In genomic region chr20:49889245-49889942, GRCh38 we compare ENCODE assay signal across 12 cellular contexts. TPM values are rescaled to one million over a fixed set of nuclear protein-coding genes. Genes with fewer than 3 reads are reported as not detected.
DNase-seq lines count a peak whose midpoint lies in the region; ATAC-seq, FAIRE-seq and TF ChIP-seq lines count a peak whose summit lies in the region.
"Had no signal": no experiment of that assay in that cellular context is flagged by ENCODE, and none has a peak within 500 bp of the region (broad histone marks: within the 10 kb centered on the region; RNA-seq: fewer than 3 reads in every experiment).

No MANE protein-coding gene starts in this region.

- H3K27me3 Mint-ChIP-seq in activated T-cell treated with anti-CD3 and anti-CD28 coated beads, Interleukin-2, amount 50 U/mL, for 72 hours (ENCODE audit: low read depth) = no peaks in the 10 kb centered on the region
- no peaks in the 10 kb centered on the region for H3K27me3 Mint-ChIP-seq in activated T-cell treated with anti-CD3 and anti-CD28 coated beads, Interleukin-2, amount 50 U/mL, for 4 hours (ENCODE audit: low read depth)
- H3K27me3 Mint-ChIP-seq in WTC11 (ENCODE audit: low read depth) = no peaks in the 10 kb centered on the region
- no peaks in the 10 kb centered on the region for H3K27me3 Mint-ChIP-seq in stimulated activated naive CD8-positive, alpha-beta T cell treated with anti-CD3 and anti-CD28 coated beads, Interleukin-15, amount 100 ng/mL, for 72 hours
- H3K27me3 Mint-ChIP-seq in glutamatergic neuron (ENCODE audit: unreplicated experiment) = peaks cover 3% of the 10 kb centered on the region

- H3K27me3 ChIP-seq in HepG2 (ENCODE audit: control insufficient read depth in 1 of 2, insufficient read depth in 2 of 2, low read length in 2 of 2) = no peaks in the 10 kb centered on the region
- H3K27me3 ChIP-seq: gastrocnemius medialis, Peyer's patch, vagina had no signal

- peaks cover 2 to 9% of the 10 kb centered on the region in 2 donors for H3K36me3 Mint-ChIP-seq in activated T-cell treated with anti-CD3 and anti-CD28 coated beads, Interleukin-2, amount 50 U/mL, for 72 hours (ENCODE audit: insufficient read depth in 2 of 2)
- peaks cover 19% of the 10 kb centered on the region for H3K36me3 Mint-ChIP-seq in activated T-cell treated with anti-CD3 and anti-CD28 coated beads, Interleukin-2, amount 50 U/mL, for 4 hours (ENCODE audit: insufficient read depth)
- no peaks in the 10 kb centered on the region for H3K36me3 Mint-ChIP-seq in WTC11
- no peaks in the 10 kb centered on the region for H3K36me3 Mint-ChIP-seq in glutamatergic neuron (ENCODE audit: unreplicated experiment)

- no TSS peak for BruUV-seq in HepG2 (replicated peaks; lab: Mats Ljungman, UMichigan)

- TF ChIP-seq CTCF in WTC11 (IDR thresholded peaks at IDR 0.05) = no peak
- no peak for TF ChIP-seq CTCF in HepG2 (CRISPR knock-in tag; IDR thresholded peaks at IDR 0.05)
- no peak for TF ChIP-seq CTCF in glutamatergic neuron (IDR thresholded peaks at IDR 0.05; ENCODE audit: partially characterized antibody, unreplicated experiment)

- H3K79me2 ChIP-seq in HepG2 (ENCODE audit: insufficient read depth, low read length) = no peaks in the 10 kb centered on the region

- no peak for TF ChIP-seq RAD21 in HepG2 (CRISPR knock-in tag; IDR thresholded peaks at IDR 0.05)

- in situ Hi-C loops in HepG2 (cut with HindIII; ENCODE audit: extremely low pct_ligation_motif_present, low pct_unique_long_range_greater_than_20kb) = loop anchor here (5.0 to 25.0 kb wide), 2 partner anchors 282 to 552 kb away; no protein-coding TSS in a partner anchor

- H3K9me3 ChIP-seq in HepG2 (ENCODE audit: low read length) = no peaks in the 10 kb centered on the region
- H3K9me3 ChIP-seq: gastrocnemius medialis, Peyer's patch, vagina had no signal

- no peak overlapping the region for H3K4me3 ChIP-seq in HepG2 (replicated peaks in 1 of 3; ENCODE audit: insufficient read depth in 1 of 3, low read depth in 2 of 3, low read length in 3 of 3)
- H3K4me3 ChIP-seq: gastrocnemius medialis, Peyer's patch, vagina had no signal

- no peak overlapping the region for H3K9ac ChIP-seq in HepG2 (ENCODE audit: insufficient read depth, low read depth, low read length)

- peaks cover 3 to 15% of the 10 kb centered on the region in 2 experiments; a peak in 4 of 5 replicates for H3K36me3 ChIP-seq in HepG2 (replicated peaks in 1 of 2; ENCODE audit: control insufficient read depth in 1 of 2, insufficient read depth in 2 of 2, low read length in 2 of 2)

- peaks cover 14% of the 10 kb centered on the region for H3K4me1 ChIP-seq in HepG2 (ENCODE audit: insufficient read depth, low read length)

- H3K9me3 Mint-ChIP-seq in activated T-cell treated with anti-CD3 and anti-CD28 coated beads, Interleukin-2, amount 50 U/mL, for 72 hours = peaks cover 0 to 2% of the 10 kb centered on the region in 2 donors
- H3K9me3 Mint-ChIP-seq in activated T-cell treated with anti-CD3 and anti-CD28 coated beads, Interleukin-2, amount 50 U/mL, for 4 hours = no peaks in the 10 kb centered on the region
- H3K9me3 Mint-ChIP-seq in WTC11 (no peaks in the 10 kb centered on the region), glutamatergic neuron (ENCODE audit: unreplicated experiment) (peaks cover 4% of the 10 kb centered on the region)
- no peaks in the 10 kb centered on the region for H3K9me3 Mint-ChIP-seq in stimulated activated naive CD8-positive, alpha-beta T cell treated with anti-CD3 and anti-CD28 coated beads, Interleukin-15, amount 100 ng/mL, for 72 hours

- ATAC-seq in activated T-cell treated with anti-CD3 and anti-CD28 coated beads, Interleukin-2, amount 50 U/mL, for 72 hours (replicated peaks in 1 of 2) = no peak
- no peak for ATAC-seq in activated T-cell treated with anti-CD3 and anti-CD28 coated beads, Interleukin-2, amount 50 U/mL, for 4 hours
- ATAC-seq in WTC11 (no peak), HepG2 (peak; percentile 7; the same call in 1 of the 3 replicates)
- ATAC-seq in stimulated activated naive CD8-positive, alpha-beta T cell treated with anti-CD3 and anti-CD28 coated beads, Interleukin-15, amount 100 ng/mL, for 72 hours = no peak

- peak; percentile 30 for FAIRE-seq in HepG2 (lab: Jason Lieb, UNC)
- FAIRE-seq: endometrium had no signal

- POLR2A ChIA-PET in WTC11 (lab: Charles Lee) = interaction anchor here (0.6 to 0.7 kb wide), 2 partner anchors 9 to 277 kb away, joined by 3 read pairs; no protein-coding TSS in a partner anchor
- POLR2A ChIA-PET in HepG2 (lab: Yijun Ruan, JAX) = interaction anchor here (1.0 to 1.2 kb wide), 2 partner anchors 10 to 27 kb away, joined by 3 read pairs; no protein-coding TSS in a partner anchor

- no peak overlapping the region for H3K4me2 ChIP-seq in HepG2 (ENCODE audit: low read depth, low read length)

- intact Hi-C loops in HepG2 (cut with micrococcal nuclease; ENCODE audit: unreplicated experiment) = loop anchor here (2.0 kb wide), 2 partner anchors 39 to 349 kb away; no protein-coding TSS in a partner anchor

- no peaks in the 10 kb centered on the region for H4K20me1 ChIP-seq in HepG2 (ENCODE audit: insufficient read depth, low read length)

- no peak for DNase-seq in activated T-cell treated with anti-CD3 and anti-CD28 coated beads, Interleukin-2, amount 50 U/mL, for 72 hours
- no peak for DNase-seq in activated T-cell treated with anti-CD3 and anti-CD28 coated beads, Interleukin-2, amount 50 U/mL, for 4 hours
- no peak for DNase-seq in WTC11 (ENCODE audit: low spot score)
- no peak for DNase-seq in HepG2 (ENCODE audit: low spot score)
- no peak for DNase-seq in stimulated activated naive CD8-positive, alpha-beta T cell treated with anti-CD3 and anti-CD28 coated beads, Interleukin-15, amount 100 ng/mL, for 72 hours
- DNase-seq in glutamatergic neuron = no peak
- no peak for DNase-seq in DMS53 treated with DMSO at 0.1 percent for 48 hours (lab: John Stamatoyannopoulos, UW; ENCODE audit: unreplicated experiment)
- DNase-seq in NCI-H774 (lab: John Stamatoyannopoulos, UW) = no peak

- TF ChIP-seq EP300 in HepG2 (IDR thresholded peaks at IDR 0.05; ENCODE audit: low read depth in 2 of 2, low read length in 2 of 2) (no peak), HepG2 (CRISPR knock-in tag; IDR thresholded peaks at IDR 0.05; ENCODE audit: borderline replicate concordance) (no peak)

- no peak overlapping the region for H3K27ac ChIP-seq in HepG2 (ENCODE audit: extremely low read length, insufficient read depth, low read length)
- H3K27ac ChIP-seq: Peyer's patch, vagina had no signal

- WGBS in HepG2 (ENCODE audit: low lambda C conversion rate) = 78% methylated on average over 5 of the region's 5 CpGs

- H3K4me3 Mint-ChIP-seq in activated T-cell treated with anti-CD3 and anti-CD28 coated beads, Interleukin-2, amount 50 U/mL, for 72 hours = no peak overlapping the region
- H3K4me3 Mint-ChIP-seq in activated T-cell treated with anti-CD3 and anti-CD28 coated beads, Interleukin-2, amount 50 U/mL, for 4 hours = no peak overlapping the region
- H3K4me3 Mint-ChIP-seq in WTC11 = no peak overlapping the region
- no peak overlapping the region for H3K4me3 Mint-ChIP-seq in stimulated activated naive CD8-positive, alpha-beta T cell treated with anti-CD3 and anti-CD28 coated beads, Interleukin-15, amount 100 ng/mL, for 72 hours
- H3K4me3 Mint-ChIP-seq in glutamatergic neuron (ENCODE audit: unreplicated experiment) = no peak overlapping the region

- H3K27ac Mint-ChIP-seq in activated T-cell treated with anti-CD3 and anti-CD28 coated beads, Interleukin-2, amount 50 U/mL, for 72 hours = peak overlapping the region; percentile 24
- H3K27ac Mint-ChIP-seq in WTC11 (peak overlapping the region; percentile 50; the same call in 1 of the 2 replicates), glutamatergic neuron (ENCODE audit: unreplicated experiment) (no peak overlapping the region)
- H3K27ac Mint-ChIP-seq in stimulated activated naive CD8-positive, alpha-beta T cell treated with anti-CD3 and anti-CD28 coated beads, Interleukin-15, amount 100 ng/mL, for 72 hours = peak overlapping the region; percentile 28 to 79

- TF ChIP-seq POLR2A in HepG2 (IDR thresholded peaks at IDR 0.05; ENCODE audit: insufficient read depth in 1 of 2, low read depth in 2 of 2, low read length in 2 of 2) = no peak

- CTCF ChIA-PET in WTC11 (lab: Charles Lee) = interaction anchor here (0.5 to 6.2 kb wide), 23 partner anchors 10 to 396 kb away, joined by 3 to 110 read pairs (median 5); partner anchors contain the start of genes SLC9A8 and SPATA2
- CTCF ChIA-PET in HepG2 (lab: Yijun Ruan, JAX; ENCODE audit: low intra/inter-chr PET ratio, low total read pairs) = interaction anchor here (1.6 to 4.3 kb wide), 4 partner anchors 28 to 348 kb away, joined by 3 to 74 read pairs (median 18); no protein-coding TSS in a partner anchor

- H2AFZ ChIP-seq in HepG2 (ENCODE audit: low read length) = no peak overlapping the region

- peaks cover 55% of the 10 kb centered on the region for H3K4me1 Mint-ChIP-seq in activated T-cell treated with anti-CD3 and anti-CD28 coated beads, Interleukin-2, amount 50 U/mL, for 72 hours (ENCODE audit: low read depth)
- peaks cover 15% of the 10 kb centered on the region for H3K4me1 Mint-ChIP-seq in activated T-cell treated with anti-CD3 and anti-CD28 coated beads, Interleukin-2, amount 50 U/mL, for 4 hours (ENCODE audit: low read depth)
- H3K4me1 Mint-ChIP-seq in WTC11 = peaks cover 37% of the 10 kb centered on the region
- peaks cover 42% of the 10 kb centered on the region for H3K4me1 Mint-ChIP-seq in stimulated activated naive CD8-positive, alpha-beta T cell treated with anti-CD3 and anti-CD28 coated beads, Interleukin-15, amount 100 ng/mL, for 72 hours
- H3K4me1 Mint-ChIP-seq in glutamatergic neuron (ENCODE audit: low read depth, unreplicated experiment) = peaks cover 20% of the 10 kb centered on the region

RNA-seq across cellular contexts. Expression of gene SPATA2, which starts 25.9 kb away (rescaled TPM):
- total RNA-seq in activated T-cell treated with anti-CD3 and anti-CD28 coated beads, Interleukin-2, amount 50 U/mL, for 72 hours = 10 to 100 TPM; 10.6 to 10.8 TPM
- 10 to 100 TPM; 13.3 to 15.0 (median 13.3) TPM for total RNA-seq in activated T-cell treated with anti-CD3 and anti-CD28 coated beads, Interleukin-2, amount 50 U/mL, for 4 hours
- total RNA-seq in WTC11 (2021) = 10.1 to 11.3 TPM (median 11.3 TPM) in 3 replicates
- total RNA-seq in HepG2 (2016; rRNA removed; fragmentation: Illumina TruSeq; extraction: Trizol) = 3.2 and 4.3 TPM in 2 replicates
- total RNA-seq in HepG2 (2016; cell fraction: cytosol; rRNA removed; fragmentation: Illumina TruSeq; extraction: Trizol; ENCODE audit: low read depth) = 1.9 TPM in 2 replicates
- 3.3 and 3.4 TPM in 2 replicates for total RNA-seq in HepG2 (2016; cell fraction: insoluble cytoplasmic fraction; rRNA removed; fragmentation: Illumina TruSeq; extraction: Trizol)
- 5.6 and 6.9 TPM in 2 replicates for total RNA-seq in HepG2 (2016; cell fraction: membrane; rRNA removed; fragmentation: Illumina TruSeq; extraction: Trizol)
- 3.5 and 4.4 TPM in 2 replicates for total RNA-seq in HepG2 (2016; cell fraction: nucleus; rRNA removed; fragmentation: Illumina TruSeq; extraction: Trizol)
- polyA plus RNA-seq in HepG2 (2011; rRNA removed) = 8.7 and 9.5 TPM in 2 replicates
- polyA plus RNA-seq in HepG2 (2011; cell fraction: cytosol; rRNA removed) = 6.2 and 6.7 TPM in 2 replicates
- 9.5 and 9.7 TPM in 2 replicates for polyA plus RNA-seq in HepG2 (2011; cell fraction: nucleus; rRNA removed)
- 7.5 and 8.6 TPM in 2 replicates for polyA plus RNA-seq in HepG2 (2012)
- 2.9 and 3.5 TPM in 2 replicates for polyA plus RNA-seq in HepG2 (2016; cell fraction: cytosol; fragmentation: Illumina TruSeq; extraction: Trizol; ENCODE audit: low read depth)
- polyA plus RNA-seq in HepG2 (2016; cell fraction: insoluble cytoplasmic fraction; fragmentation: Illumina TruSeq; extraction: Trizol; ENCODE audit: low read depth) = 8.7 and 11.5 TPM in 2 replicates
- polyA plus RNA-seq in HepG2 (2016; cell fraction: membrane; fragmentation: Illumina TruSeq; extraction: Trizol; ENCODE audit: low read depth) = 9.3 and 9.7 TPM in 2 replicates
- polyA plus RNA-seq in HepG2 (2016; cell fraction: nucleus; fragmentation: Illumina TruSeq; extraction: Trizol; ENCODE audit: insufficient read depth, low read depth) = 11.3 and 13.5 TPM in 2 replicates
- 11.4 and 11.8 TPM in 2 replicates for polyA minus RNA-seq in HepG2 (2011; rRNA and poly(A)+ RNA removed; ENCODE audit: low replicate concordance)
- polyA minus RNA-seq in HepG2 (2011; cell fraction: cytosol; rRNA and poly(A)+ RNA removed) = 6.0 and 6.9 TPM in 2 replicates
- polyA minus RNA-seq in HepG2 (2011; cell fraction: nucleus; rRNA and poly(A)+ RNA removed) = 5.5 and 6.7 TPM in 2 replicates
- total RNA-seq in glutamatergic neuron (ENCODE audit: unreplicated experiment) = 9.7 TPM

RNA-seq across cellular contexts. Expression of gene RNF114, which starts 46.8 kb away (rescaled TPM):
- 100 to 1,000 TPM in 1 of 2 donors, 10 to 100 TPM in 1; 99.2 to 113 TPM for total RNA-seq in activated T-cell treated with anti-CD3 and anti-CD28 coated beads, Interleukin-2, amount 50 U/mL, for 72 hours
- total RNA-seq in activated T-cell treated with anti-CD3 and anti-CD28 coated beads, Interleukin-2, amount 50 U/mL, for 4 hours = 10 to 100 TPM; 71.1 to 81.9 (median 77.5) TPM
- total RNA-seq in WTC11 (2021) (86.6 to 91.6 TPM (median 88.1 TPM) in 3 replicates), HepG2 (2016; rRNA removed; fragmentation: Illumina TruSeq; extraction: Trizol) (119 and 137 TPM in 2 replicates), glutamatergic neuron (ENCODE audit: unreplicated experiment) (64.2 TPM)
- 20.7 and 21.9 TPM in 2 replicates for total RNA-seq in HepG2 (2016; cell fraction: cytosol; rRNA removed; fragmentation: Illumina TruSeq; extraction: Trizol; ENCODE audit: low read depth)
- total RNA-seq in HepG2 (2016; cell fraction: insoluble cytoplasmic fraction; rRNA removed; fragmentation: Illumina TruSeq; extraction: Trizol) = 117 and 134 TPM in 2 replicates
- total RNA-seq in HepG2 (2016; cell fraction: membrane; rRNA removed; fragmentation: Illumina TruSeq; extraction: Trizol) = 58.2 and 60.7 TPM in 2 replicates
- total RNA-seq in HepG2 (2016; cell fraction: nucleus; rRNA removed; fragmentation: Illumina TruSeq; extraction: Trizol) = 54.0 and 64.8 TPM in 2 replicates
- 120 and 126 TPM in 2 replicates for polyA plus RNA-seq in HepG2 (2011; rRNA removed)
- polyA plus RNA-seq in HepG2 (2011; cell fraction: cytosol; rRNA removed) = 177 and 201 TPM in 2 replicates
- polyA plus RNA-seq in HepG2 (2011; cell fraction: nucleus; rRNA removed) = 108 and 112 TPM in 2 replicates
- polyA plus RNA-seq in HepG2 (2012) = 108 and 111 TPM in 2 replicates
- polyA plus RNA-seq in HepG2 (2016; cell fraction: cytosol; fragmentation: Illumina TruSeq; extraction: Trizol; ENCODE audit: low read depth) = 27.1 and 29.4 TPM in 2 replicates
- 140 and 169 TPM in 2 replicates for polyA plus RNA-seq in HepG2 (2016; cell fraction: insoluble cytoplasmic fraction; fragmentation: Illumina TruSeq; extraction: Trizol; ENCODE audit: low read depth)
- 33.3 and 36.2 TPM in 2 replicates for polyA plus RNA-seq in HepG2 (2016; cell fraction: membrane; fragmentation: Illumina TruSeq; extraction: Trizol; ENCODE audit: low read depth)
- 104 and 116 TPM in 2 replicates for polyA plus RNA-seq in HepG2 (2016; cell fraction: nucleus; fragmentation: Illumina TruSeq; extraction: Trizol; ENCODE audit: insufficient read depth, low read depth)
- polyA minus RNA-seq in HepG2 (2011; rRNA and poly(A)+ RNA removed; ENCODE audit: low replicate concordance) = 71.3 and 124 TPM in 2 replicates
- polyA minus RNA-seq in HepG2 (2011; cell fraction: cytosol; rRNA and poly(A)+ RNA removed) = 93.0 and 100 TPM in 2 replicates
- 73.1 and 76.2 TPM in 2 replicates for polyA minus RNA-seq in HepG2 (2011; cell fraction: nucleus; rRNA and poly(A)+ RNA removed)
